ENCODE assay signal across 2 cellular contexts in the genomic region with DNA sequence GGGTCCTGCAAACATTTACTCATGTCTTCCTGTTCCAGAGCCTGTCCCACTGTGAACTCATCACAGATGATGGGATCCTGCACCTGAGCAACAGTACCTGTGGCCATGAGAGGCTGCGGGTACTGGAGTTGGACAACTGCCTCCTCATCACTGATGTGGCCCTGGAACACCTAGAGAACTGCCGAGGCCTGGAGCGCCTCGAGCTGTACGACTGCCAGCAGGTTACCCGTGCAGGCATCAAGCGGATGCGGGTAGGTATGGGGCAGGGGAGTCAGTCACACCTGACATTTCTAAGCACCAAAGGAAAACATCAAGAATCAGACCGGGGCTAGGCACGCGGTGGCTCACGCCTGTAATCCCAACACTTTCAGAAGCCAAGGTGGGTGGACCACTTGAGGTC.
A peak's percentile ranks its signal among the peaks of the same experiment; 100 is the strongest.
TF ChIP-seq lines count a peak whose summit lies in the region.

No MANE protein-coding gene starts in this region.

TF ChIP-seq in HCT116, 20 proteins besides CTCF, POLR2A, EP300 and RAD21:
- TF ChIP-seq CBX3 (IDR thresholded peaks at IDR 0.05; ENCODE audit: low read depth) (no peak), POLR2AphosphoS5 (IDR thresholded peaks at IDR 0.05; ENCODE audit: low read depth, low read length) (no peak; the same call in 1 of the 2 replicates), JUND (IDR thresholded peaks at IDR 0.05) (no peak), SRF (IDR thresholded peaks at IDR 0.05; ENCODE audit: low read depth) (no peak)

TF ChIP-seq in K562, 482 proteins besides CTCF, POLR2A, EP300 and RAD21:
- no peak for TF ChIP-seq HBP1 (CRISPR knock-in tag; IDR thresholded peaks at IDR 0.05)
- peak; percentile 46; the same call in 1 of the 2 replicates for TF ChIP-seq POLR2G (IDR thresholded peaks at IDR 0.05; ENCODE audit: low read depth, low read length)
